Comparison of ENCODE assay signal across 10 cellular contexts in genomic region chr5:139445325-139446170, GRCh38. TPM values are rescaled to one million over a fixed set of nuclear protein-coding genes. Genes with fewer than 3 reads are reported as not detected.
A peak's percentile ranks its signal among the peaks of the same experiment; 100 is the strongest.
DNase-seq lines count a peak whose midpoint lies in the region; ATAC-seq and TF ChIP-seq lines count a peak whose summit lies in the region.
"Had no signal": no experiment of that assay in that cellular context is flagged by ENCODE, and none has a peak within 500 bp of the region (broad histone marks: within the 10 kb centered on the region; RNA-seq: fewer than 3 reads in every experiment).

No MANE protein-coding gene starts in this region.

- WGBS in GM23248 (ENCODE audit: low coverage in 1 of 2, low lambda C conversion rate in 2 of 2, missing lambda C conversion rate in 2 of 2), 2 experiments: 57 to 61% methylated on average over 7 of the region's 7 CpGs

- H3K9me2 ChIP-seq in GM23248 (ENCODE audit: insufficient read depth) (no peaks in the 10 kb centered on the region), neural cell (ENCODE audit: insufficient read depth, low read length) (no peaks in the 10 kb centered on the region)

- H3K9me3 ChIP-seq in GM23248 (ENCODE audit: low read depth) (no peaks in the 10 kb centered on the region), neural cell (ENCODE audit: low read length) (no peaks in the 10 kb centered on the region)

- H4K20me1 ChIP-seq in GM23248 (ENCODE audit: insufficient read depth) (no peaks in the 10 kb centered on the region), neural cell (ENCODE audit: insufficient read depth) (no peaks in the 10 kb centered on the region)

- no peak for TF ChIP-seq EP300 in neural cell (conservative IDR thresholded peaks at IDR 0.05; ENCODE audit: poor library complexity, severe bottlenecking)

- no peaks in the 10 kb centered on the region for H3K27me3 ChIP-seq in GM23248 (replicated peaks; ENCODE audit: insufficient read depth)
- no peaks in the 10 kb centered on the region for H3K27me3 ChIP-seq in neural cell (ENCODE audit: insufficient read depth, low read depth, low read length)

- H2AFZ ChIP-seq in GM23248 (no peak overlapping the region), neural cell (ENCODE audit: low read depth, low read length) (no peak overlapping the region)

- no peaks in the 10 kb centered on the region for H3K36me3 ChIP-seq in GM23248 (ENCODE audit: low read depth)
- no peaks in the 10 kb centered on the region for H3K36me3 ChIP-seq in neural cell (ENCODE audit: insufficient read depth, low read length)

- peak; percentile 68 for ATAC-seq in SK-N-SH treated with all-trans-retinoic acid at 6 μM for 48 hours

- peak overlapping the region; percentile 43 for H3K27ac ChIP-seq in GM23248
- peak overlapping the region; percentile 84 for H3K27ac ChIP-seq in epithelial cell of prostate
- peak overlapping the region; percentile 98 for H3K27ac ChIP-seq in neural cell (ENCODE audit: low read length)

- H3K79me2 ChIP-seq in GM23248 (ENCODE audit: insufficient read depth): no peaks in the 10 kb centered on the region
- H3K79me2 ChIP-seq in neural cell (replicated peaks; ENCODE audit: insufficient read depth, low read length): no peaks in the 10 kb centered on the region

- H3K9ac ChIP-seq in GM23248 (no peak overlapping the region), neural cell (ENCODE audit: low read length) (no peak overlapping the region)

- in situ Hi-C loops in GM23248 (cut with MboI): no loop called here

- peaks cover 46% of the 10 kb centered on the region for H3K4me1 ChIP-seq in GM23248 (ENCODE audit: insufficient read depth)

- H3F3A ChIP-seq in GM23248 (ENCODE audit: insufficient read depth): peaks cover 42% of the 10 kb centered on the region
- no peaks in the 10 kb centered on the region for H3F3A ChIP-seq in neural cell (ENCODE audit: insufficient read depth, low read length, poor library complexity, severe bottlenecking)

- H3K4me3 ChIP-seq in GM23248 (no peak overlapping the region), neural cell (ENCODE audit: low read length) (no peak overlapping the region)

- TF ChIP-seq CTCF in neural cell (IDR thresholded peaks at IDR 0.05; ENCODE audit: poor library complexity, severe bottlenecking): no peak

- H3K4me2 ChIP-seq in GM23248 (ENCODE audit: unreplicated experiment) (no peak overlapping the region), neural cell (ENCODE audit: low read length) (no peak overlapping the region)

- peak; percentile 80 for DNase-seq in GM23248
- peak; percentile 33 for DNase-seq in epithelial cell of prostate (ENCODE audit: low read depth, low spot score)
- no peak for DNase-seq in COLO829 (ENCODE audit: low spot score)
- no peak for DNase-seq in nucleus accumbens (lab: John Stamatoyannopoulos, UW)
- no peak for DNase-seq in AG20443 (ENCODE audit: low spot score)
- DNase-seq: DMS153, Karpas-422, NCI-H2081 had no signal

- TF ChIP-seq RAD21 in neural cell (conservative IDR thresholded peaks at IDR 0.05): no peak

TF ChIP-seq in SK-N-SH treated with all-trans-retinoic acid at 6 μM for 48 hours, 23 proteins besides CTCF, POLR2A, EP300 and RAD21 (continues in another document):
- TF ChIP-seq ZNF8 (CRISPR knock-in tag; IDR thresholded peaks at IDR 0.05) (no peak), ESRRG (CRISPR knock-in tag; IDR thresholded peaks at IDR 0.05) (no peak), CSDC2 (CRISPR knock-in tag; IDR thresholded peaks at IDR 0.05) (no peak), ZFP30 (CRISPR knock-in tag; IDR thresholded peaks at IDR 0.05) (no peak), SNAI2 (CRISPR knock-in tag; IDR thresholded peaks at IDR 0.05) (no peak), ZFP3 (CRISPR knock-in tag; IDR thresholded peaks at IDR 0.05) (no peak), ZNF565 (CRISPR knock-in tag; conservative IDR thresholded peaks at IDR 0.05; ENCODE audit: low read depth) (no peak)
- TF ChIP-seq, protein P1, sequence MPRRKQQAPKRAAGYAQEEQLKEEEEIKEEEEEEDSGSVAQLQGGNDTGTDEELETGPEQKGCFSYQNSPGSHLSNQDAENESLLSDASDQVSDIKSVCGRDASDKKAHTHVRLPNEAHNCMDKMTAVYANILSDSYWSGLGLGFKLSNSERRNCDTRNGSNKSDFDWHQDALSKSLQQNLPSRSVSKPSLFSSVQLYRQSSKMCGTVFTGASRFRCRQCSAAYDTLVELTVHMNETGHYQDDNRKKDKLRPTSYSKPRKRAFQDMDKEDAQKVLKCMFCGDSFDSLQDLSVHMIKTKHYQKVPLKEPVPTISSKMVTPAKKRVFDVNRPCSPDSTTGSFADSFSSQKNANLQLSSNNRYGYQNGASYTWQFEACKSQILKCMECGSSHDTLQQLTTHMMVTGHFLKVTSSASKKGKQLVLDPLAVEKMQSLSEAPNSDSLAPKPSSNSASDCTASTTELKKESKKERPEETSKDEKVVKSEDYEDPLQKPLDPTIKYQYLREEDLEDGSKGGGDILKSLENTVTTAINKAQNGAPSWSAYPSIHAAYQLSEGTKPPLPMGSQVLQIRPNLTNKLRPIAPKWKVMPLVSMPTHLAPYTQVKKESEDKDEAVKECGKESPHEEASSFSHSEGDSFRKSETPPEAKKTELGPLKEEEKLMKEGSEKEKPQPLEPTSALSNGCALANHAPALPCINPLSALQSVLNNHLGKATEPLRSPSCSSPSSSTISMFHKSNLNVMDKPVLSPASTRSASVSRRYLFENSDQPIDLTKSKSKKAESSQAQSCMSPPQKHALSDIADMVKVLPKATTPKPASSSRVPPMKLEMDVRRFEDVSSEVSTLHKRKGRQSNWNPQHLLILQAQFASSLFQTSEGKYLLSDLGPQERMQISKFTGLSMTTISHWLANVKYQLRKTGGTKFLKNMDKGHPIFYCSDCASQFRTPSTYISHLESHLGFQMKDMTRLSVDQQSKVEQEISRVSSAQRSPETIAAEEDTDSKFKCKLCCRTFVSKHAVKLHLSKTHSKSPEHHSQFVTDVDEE (CRISPR knock-in tag; IDR thresholded peaks at IDR 0.05): no peak

TF ChIP-seq in neural cell, 6 proteins besides CTCF, POLR2A, EP300 and RAD21:
- no peak for TF ChIP-seq EZH2 (IDR thresholded peaks at IDR 0.05; ENCODE audit: borderline replicate concordance, insufficient read depth, low read length, poor library complexity, severe bottlenecking)
- TF ChIP-seq SMC3 (conservative IDR thresholded peaks at IDR 0.05; ENCODE audit: poor library complexity): no peak
TF ChIP-seq in neural cell: peak in this region for 0.

RNA-seq across cellular contexts. Expression of gene DNAJC18, which starts 6.2 kb away (rescaled TPM):
- 9.5 and 10.9 TPM in 2 replicates for total RNA-seq in GM23248 (2014; rRNA removed; shearing (Covaris generic))
- polyA plus RNA-seq in GM23248 (2016; fragmentation: Nextera tagmentation; extraction: Ambion mirVana): 13.4 and 20.8 TPM in 2 replicates
- polyA plus RNA-seq in neural cell: 40.2 and 44.4 TPM in 2 replicates
- polyA minus RNA-seq in neural cell: 72.6 and 90.3 TPM in 2 replicates

RNA-seq across cellular contexts. Expression of gene ECSCR, which starts 17.0 kb away (rescaled TPM):
- total RNA-seq in GM23248 (2014; rRNA removed; shearing (Covaris generic)): not detected in 2 replicates
- 0.41 and 0.49 TPM in 2 replicates for polyA plus RNA-seq in GM23248 (2016; fragmentation: Nextera tagmentation; extraction: Ambion mirVana)
- not detected in 2 replicates for polyA plus RNA-seq in neural cell
- polyA minus RNA-seq in neural cell: not detected in 2 replicates

RNA-seq across cellular contexts. Expression of gene SMIM33, which starts 25.3 kb away (rescaled TPM):
- total RNA-seq in GM23248 (2014; rRNA removed; shearing (Covaris generic)): not detected in 2 replicates
- polyA plus RNA-seq in GM23248 (2016; fragmentation: Nextera tagmentation; extraction: Ambion mirVana) (not detected in 2 replicates), neural cell (not detected in 2 replicates)
- polyA minus RNA-seq in neural cell: not detected in 2 replicates

RNA-seq across cellular contexts. Expression of gene STING1, which starts 37.0 kb away (rescaled TPM):
- total RNA-seq in GM23248 (2014; rRNA removed; shearing (Covaris generic)): 75.0 and 87.8 TPM in 2 replicates
- polyA plus RNA-seq in GM23248 (2016; fragmentation: Nextera tagmentation; extraction: Ambion mirVana): 72.6 and 74.9 TPM in 2 replicates
- polyA plus RNA-seq in neural cell: 0.12 TPM in 1 of 2 replicates, not detected in the other
- not detected in 2 replicates for polyA minus RNA-seq in neural cell

RNA-seq across cellular contexts. Expression of gene SPATA24, which starts 41.7 kb away (rescaled TPM):
- total RNA-seq in GM23248 (2014; rRNA removed; shearing (Covaris generic)): 0.43 and 1.1 TPM in 2 replicates
- polyA plus RNA-seq in GM23248 (2016; fragmentation: Nextera tagmentation; extraction: Ambion mirVana) (2.1 and 4.3 TPM in 2 replicates), neural cell (2.3 and 6.7 TPM in 2 replicates)
- polyA minus RNA-seq in neural cell: 4.4 and 11.2 TPM in 2 replicates

Comparison
In these comparisons a context has a peak if more than half of its experiments do, and no peak if none do; other contexts are left out.
1. DNase-seq: peak in GM23248 (single experiment) and epithelial cell of prostate (single experiment); none in COLO829 (single experiment), nucleus accumbens (0 of 56) and AG20443 (single experiment).
2. H3K27ac ChIP-seq: peak in every context shown above with its lines; median percentile 98 in neural cell; 84 in epithelial cell of prostate; 43 in GM23248.